ENCODE assay signal across 19 cellular contexts in the genomic region with DNA sequence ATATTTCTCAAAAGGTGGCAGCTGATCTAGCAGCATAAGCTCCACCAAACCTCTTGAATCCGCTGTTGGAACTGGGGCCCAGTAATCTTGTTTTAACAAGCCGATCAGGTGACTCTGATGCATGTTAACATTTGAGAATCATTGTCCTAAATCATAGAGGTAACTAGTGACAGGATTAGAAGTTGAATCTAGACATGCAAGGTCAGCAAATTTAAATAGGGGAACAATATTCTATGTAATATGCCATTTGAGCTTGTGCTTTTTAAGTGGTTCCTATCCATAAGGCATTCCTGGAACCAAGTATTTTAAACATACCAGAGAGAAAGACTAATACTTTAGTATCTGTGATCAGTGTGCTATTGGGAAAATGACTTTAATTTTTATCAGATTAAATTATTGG.
DNase-seq lines count a peak whose midpoint lies in the region; ATAC-seq, FAIRE-seq and TF ChIP-seq lines count a peak whose summit lies in the region.
"Had no signal": no experiment of that assay in that cellular context is flagged by ENCODE, and none has a peak within 500 bp of the region (broad histone marks: within the 10 kb centered on the region; RNA-seq: fewer than 3 reads in every experiment).

No MANE protein-coding gene starts in this region.

- TF ChIP-seq CTCF in HepG2 (CRISPR knock-in tag; IDR thresholded peaks at IDR 0.05) = no peak
- no peak for TF ChIP-seq CTCF in right lobe of liver (IDR thresholded peaks at IDR 0.05)
- TF ChIP-seq CTCF in endodermal cell (conservative IDR thresholded peaks at IDR 0.05) = no peak
- no peak for TF ChIP-seq CTCF in thyroid gland (IDR thresholded peaks at IDR 0.05)

- ATAC-seq in HepG2 = no peak
- ATAC-seq in right lobe of liver = no peak
- ATAC-seq in activated naive CD8-positive, alpha-beta T cell treated with anti-CD3 and anti-CD28 coated beads, Interleukin-2, amount 50 U/mL, for 24 hours = no peak
- ATAC-seq: CD8-positive, alpha-beta T cell had no signal

- no peaks in the 10 kb centered on the region for H4K20me1 ChIP-seq in HepG2 (ENCODE audit: insufficient read depth, low read length)
- H4K20me1 ChIP-seq: BLaER1 treated with 17β-estradiol and CSF1 and Interleukin-3, amounts not matched to agents 10 nM and 100 nM had no signal

- H3K23ac ChIP-seq in neuronal stem cell (ENCODE audit: low read depth, low read length, poor library complexity) = no peak overlapping the region

- H4K91ac ChIP-seq in neuronal stem cell (ENCODE audit: low read depth, low read length, poor library complexity) = no peak overlapping the region

- H3K4me3 ChIP-seq in HepG2 (replicated peaks in 1 of 3; ENCODE audit: insufficient read depth in 1 of 3, low read depth in 2 of 3, low read length in 3 of 3) (no peak overlapping the region), right lobe of liver (no peak overlapping the region), endodermal cell (ENCODE audit: low read length) (no peak overlapping the region), thyroid gland (replicated peaks in 1 of 3) (no peak overlapping the region), neuronal stem cell (ENCODE audit: low read length in 2 of 2) (no peak overlapping the region)
- H3K4me3 ChIP-seq: BLaER1 treated with 17β-estradiol and CSF1 and Interleukin-3, amounts not matched to agents 10 nM and 100 nM; GM23248 had no signal

- H3K9me3 Mint-ChIP-seq in endodermal cell = peaks cover 4% of the 10 kb centered on the region
- no peaks in the 10 kb centered on the region for H3K9me3 Mint-ChIP-seq in activated naive CD8-positive, alpha-beta T cell treated with anti-CD3 and anti-CD28 coated beads, Interleukin-2, amount 50 U/mL, for 24 hours

- no peak overlapping the region for H2BK120ac ChIP-seq in neuronal stem cell (ENCODE audit: low read depth, low read length)

- no peak overlapping the region for H3K4me3 Mint-ChIP-seq in endodermal cell
- no peak overlapping the region for H3K4me3 Mint-ChIP-seq in activated naive CD8-positive, alpha-beta T cell treated with anti-CD3 and anti-CD28 coated beads, Interleukin-2, amount 50 U/mL, for 24 hours
- H3K4me3 Mint-ChIP-seq: B cell; CD8-positive, alpha-beta T cell had no signal

- H3K79me2 ChIP-seq in HepG2 (ENCODE audit: insufficient read depth, low read length) = no peaks in the 10 kb centered on the region

- no peaks in the 10 kb centered on the region for H3K4me1 ChIP-seq in HepG2 (ENCODE audit: insufficient read depth, low read length)
- no peaks in the 10 kb centered on the region for H3K4me1 ChIP-seq in right lobe of liver
- no peaks in the 10 kb centered on the region for H3K4me1 ChIP-seq in endodermal cell (ENCODE audit: control insufficient read depth, insufficient read depth, low read length)
- peaks cover 0 to 4% of the 10 kb centered on the region in 2 donors for H3K4me1 ChIP-seq in thyroid gland
- peaks cover 2 to 3% of the 10 kb centered on the region in 2 donors for H3K4me1 ChIP-seq in neuronal stem cell (ENCODE audit: control insufficient read depth in 2 of 2, insufficient read depth in 1 of 2, low read depth in 1 of 2, low read length in 2 of 2)
- H3K4me1 ChIP-seq: BLaER1 treated with 17β-estradiol and CSF1 and Interleukin-3, amounts not matched to agents 10 nM and 100 nM had no signal

- intact Hi-C loops in HepG2 (cut with micrococcal nuclease; ENCODE audit: unreplicated experiment) = no loop called here
- intact Hi-C loops in right lobe of liver (cut with DNase I) = no loop called here
- intact Hi-C loops in thyroid gland (cut with DNase I) = no loop called here

- TF ChIP-seq EP300 in HepG2 (IDR thresholded peaks at IDR 0.05; ENCODE audit: low read depth in 2 of 2, low read length in 2 of 2) = no peak
- TF ChIP-seq EP300 in HepG2 (CRISPR knock-in tag; IDR thresholded peaks at IDR 0.05; ENCODE audit: borderline replicate concordance) = no peak

- in situ Hi-C loops in HepG2 (cut with HindIII; ENCODE audit: extremely low pct_ligation_motif_present, low pct_unique_long_range_greater_than_20kb) = no loop called here

- FAIRE-seq in HepG2 (lab: Jason Lieb, UNC) = no peak
- FAIRE-seq: GM19239, H54 had no signal

- H3K36me3 ChIP-seq in HepG2 (replicated peaks in 1 of 2; ENCODE audit: control insufficient read depth in 1 of 2, insufficient read depth in 2 of 2, low read length in 2 of 2) = no peaks in the 10 kb centered on the region
- H3K36me3 ChIP-seq in right lobe of liver = no peaks in the 10 kb centered on the region
- no peaks in the 10 kb centered on the region for H3K36me3 ChIP-seq in endodermal cell (ENCODE audit: control insufficient read depth, insufficient read depth, low read length)
- H3K36me3 ChIP-seq in thyroid gland = no peaks in the 10 kb centered on the region
- no peaks in the 10 kb centered on the region for H3K36me3 ChIP-seq in neuronal stem cell (replicated peaks in 1 of 2; ENCODE audit: control insufficient read depth in 2 of 2, insufficient read depth in 2 of 2, low read length in 2 of 2)
- H3K36me3 ChIP-seq: BLaER1 treated with 17β-estradiol and CSF1 and Interleukin-3, amounts not matched to agents 10 nM and 100 nM had no signal

- H3K9me3 ChIP-seq in HepG2 (ENCODE audit: low read length) = no peaks in the 10 kb centered on the region
- no peaks in the 10 kb centered on the region for H3K9me3 ChIP-seq in right lobe of liver
- peaks cover 7% of the 10 kb centered on the region for H3K9me3 ChIP-seq in endodermal cell (ENCODE audit: control insufficient read depth, low read length)
- H3K9me3 ChIP-seq in thyroid gland = no peaks in the 10 kb centered on the region
- H3K9me3 ChIP-seq in neuronal stem cell (replicated peaks in 1 of 2; ENCODE audit: control insufficient read depth in 2 of 2, insufficient read depth in 1 of 2, low read depth in 1 of 2, low read length in 2 of 2) = no peaks in the 10 kb centered on the region
- H3K9me3 ChIP-seq: BLaER1 treated with 17β-estradiol and CSF1 and Interleukin-3, amounts not matched to agents 10 nM and 100 nM had no signal

- peak overlapping the region; percentile 35 for H3K27ac Mint-ChIP-seq in endodermal cell
- no peak overlapping the region for H3K27ac Mint-ChIP-seq in activated naive CD8-positive, alpha-beta T cell treated with anti-CD3 and anti-CD28 coated beads, Interleukin-2, amount 50 U/mL, for 24 hours
- H3K27ac Mint-ChIP-seq: B cell; CD8-positive, alpha-beta T cell had no signal

- H3K79me1 ChIP-seq in neuronal stem cell (ENCODE audit: low read depth, low read length) = no peaks in the 10 kb centered on the region

- H2AK5ac ChIP-seq in neuronal stem cell (ENCODE audit: low read depth, low read length) = no peak overlapping the region

- H3K14ac ChIP-seq in neuronal stem cell (ENCODE audit: low read length) = no peak overlapping the region

- no peak overlapping the region for H3K18ac ChIP-seq in neuronal stem cell (ENCODE audit: low read length)

- peaks cover 31% of the 10 kb centered on the region for H3K4me1 Mint-ChIP-seq in endodermal cell
- H3K4me1 Mint-ChIP-seq in activated naive CD8-positive, alpha-beta T cell treated with anti-CD3 and anti-CD28 coated beads, Interleukin-2, amount 50 U/mL, for 24 hours = no peaks in the 10 kb centered on the region
- H3K4me1 Mint-ChIP-seq: B cell had no signal

- no peak overlapping the region for H4K8ac ChIP-seq in neuronal stem cell (ENCODE audit: low read depth, low read length)

- no peak overlapping the region for H2BK12ac ChIP-seq in neuronal stem cell (ENCODE audit: low read length)

- no peak for TF ChIP-seq RAD21 in HepG2 (CRISPR knock-in tag; IDR thresholded peaks at IDR 0.05)

- no peak overlapping the region for H3K4me2 ChIP-seq in HepG2 (ENCODE audit: low read depth, low read length)
- no peak overlapping the region for H3K4me2 ChIP-seq in neuronal stem cell (ENCODE audit: insufficient read depth, low read length, poor library complexity, severe bottlenecking)
- H3K4me2 ChIP-seq: BLaER1 treated with 17β-estradiol and CSF1 and Interleukin-3, amounts not matched to agents 10 nM and 100 nM had no signal

- H3K27me3 Mint-ChIP-seq in endodermal cell (ENCODE audit: insufficient read depth) = no peaks in the 10 kb centered on the region
- H3K27me3 Mint-ChIP-seq in activated naive CD8-positive, alpha-beta T cell treated with anti-CD3 and anti-CD28 coated beads, Interleukin-2, amount 50 U/mL, for 24 hours = no peaks in the 10 kb centered on the region
- H3K27me3 Mint-ChIP-seq: B cell had no signal

- H3K9ac ChIP-seq in HepG2 (ENCODE audit: insufficient read depth, low read depth, low read length) (no peak overlapping the region), endodermal cell (ENCODE audit: extremely low read depth, low read length, poor library complexity, severe bottlenecking) (no peak overlapping the region), neuronal stem cell (ENCODE audit: low read depth, low read length, poor library complexity) (no peak overlapping the region)
- H3K9ac ChIP-seq: BLaER1 treated with 17β-estradiol and CSF1 and Interleukin-3, amounts not matched to agents 10 nM and 100 nM; GM23248 had no signal

- TF ChIP-seq POLR2A in HepG2 (IDR thresholded peaks at IDR 0.05; ENCODE audit: insufficient read depth in 1 of 2, low read depth in 2 of 2, low read length in 2 of 2) (no peak), right lobe of liver (IDR thresholded peaks at IDR 0.05) (no peak), thyroid gland (IDR thresholded peaks at IDR 0.05) (no peak)

- H3K27ac ChIP-seq in HepG2 (ENCODE audit: extremely low read length, insufficient read depth, low read length) (no peak overlapping the region), right lobe of liver (no peak overlapping the region), endodermal cell (ENCODE audit: low read depth, low read length) (no peak overlapping the region), thyroid gland (no peak overlapping the region), neuronal stem cell (replicated peaks; ENCODE audit: low read length) (no peak overlapping the region)
- H3K27ac ChIP-seq: BLaER1 treated with 17β-estradiol and CSF1 and Interleukin-3, amounts not matched to agents 10 nM and 100 nM; GM23248 had no signal

- H2BK15ac ChIP-seq in neuronal stem cell (ENCODE audit: low read length) = no peak overlapping the region

- H3K4ac ChIP-seq in neuronal stem cell (ENCODE audit: low read length) = no peak overlapping the region

- no TSS peak for BruUV-seq in HepG2 (replicated peaks; lab: Mats Ljungman, UMichigan)

- CTCF ChIA-PET in HepG2 (lab: Yijun Ruan, JAX; ENCODE audit: low intra/inter-chr PET ratio, low total read pairs) = no interaction called here

- peaks cover 2% of the 10 kb centered on the region for H3K36me3 Mint-ChIP-seq in endodermal cell (ENCODE audit: low read depth)
- no peaks in the 10 kb centered on the region for H3K36me3 Mint-ChIP-seq in activated naive CD8-positive, alpha-beta T cell treated with anti-CD3 and anti-CD28 coated beads, Interleukin-2, amount 50 U/mL, for 24 hours (ENCODE audit: low read depth)
- H3K36me3 Mint-ChIP-seq: CD8-positive, alpha-beta T cell had no signal

- H3K27me3 ChIP-seq in HepG2 (ENCODE audit: control insufficient read depth in 1 of 2, insufficient read depth in 2 of 2, low read length in 2 of 2) (no peaks in the 10 kb centered on the region), right lobe of liver (no peaks in the 10 kb centered on the region), endodermal cell (ENCODE audit: control insufficient read depth, insufficient read depth, low read length, poor library complexity, severe bottlenecking) (no peaks in the 10 kb centered on the region), thyroid gland (no peaks in the 10 kb centered on the region), neuronal stem cell (ENCODE audit: control insufficient read depth in 3 of 3, insufficient read depth in 3 of 3, low read depth in 1 of 3, low read length in 3 of 3) (no peaks in the 10 kb centered on the region)
- H3K27me3 ChIP-seq: BLaER1 treated with 17β-estradiol and CSF1 and Interleukin-3, amounts not matched to agents 10 nM and 100 nM had no signal

- H2AFZ ChIP-seq in HepG2 (ENCODE audit: low read length) (no peak overlapping the region), neuronal stem cell (ENCODE audit: low read length) (no peak overlapping the region)
- H2AFZ ChIP-seq: GM23248 had no signal

- DNase-seq in HepG2 (ENCODE audit: low spot score) (no peak), right lobe of liver (no peak), NCI-H82 treated with DMSO at 0.1 percent for 48 hours (lab: John Stamatoyannopoulos, UW; ENCODE audit: unreplicated experiment) (peak; percentile 76), endodermal cell (no peak), thyroid gland (peak; percentile 10 to 19), cerebellar cortex (ENCODE audit: low spot score) (no peak), neuronal stem cell (ENCODE audit: low spot score) (no peak)
- no peak for DNase-seq in activated naive CD8-positive, alpha-beta T cell treated with anti-CD3 and anti-CD28 coated beads, Interleukin-2, amount 50 U/mL, for 24 hours
- DNase-seq: 8988T; Calu3; CD8-positive, alpha-beta T cell; DMS79 treated with DMSO at 0.1 percent for 48 hours; GF-D8; GM23248; HCEC 1CT had no signal

- WGBS in HepG2 (ENCODE audit: low lambda C conversion rate) = 0% methylated on average over 2 of the region's 2 CpGs
- 90% methylated on average over 2 of the region's 2 CpGs for WGBS in right lobe of liver (ENCODE audit: insufficient coverage, low coverage, low lambda C conversion rate, missing lambda C conversion rate)
- WGBS in endodermal cell (ENCODE audit: insufficient coverage in 1 of 2, insufficient read length in 1 of 2), 2 experiments = 95 to 100% methylated on average over 1 to 2 of the region's 2 CpGs
- WGBS in thyroid gland, 2 donors = 58 to 59% methylated on average over 2 of the region's 2 CpGs
- WGBS in neuronal stem cell (ENCODE audit: extremely low coverage in 2 of 2, insufficient read length in 2 of 2, insufficient replicate concordance in 1 of 2), 2 donors = no CpG with 5 or more reads among the region's 2 CpGs

- POLR2A ChIA-PET in HepG2 (lab: Yijun Ruan, JAX) = no interaction called here

- no peak overlapping the region for H2BK5ac ChIP-seq in neuronal stem cell (ENCODE audit: low read length)

Comparison
In these comparisons a context has a peak if more than half of its experiments do, and no peak if none do; other contexts are left out.
1. DNase-seq: peak in NCI-H82 treated with DMSO at 0.1 percent for 48 hours (single experiment) and thyroid gland (2 of 2); none in HepG2 (single experiment), right lobe of liver (0 of 3), endodermal cell (single experiment), cerebellar cortex (single experiment), activated naive CD8-positive, alpha-beta T cell treated with anti-CD3 and anti-CD28 coated beads, Interleukin-2, amount 50 U/mL, for 24 hours (single experiment) and neuronal stem cell (single experiment).